8 cellular contexts compared by ENCODE assay signal in the genomic region with DNA sequence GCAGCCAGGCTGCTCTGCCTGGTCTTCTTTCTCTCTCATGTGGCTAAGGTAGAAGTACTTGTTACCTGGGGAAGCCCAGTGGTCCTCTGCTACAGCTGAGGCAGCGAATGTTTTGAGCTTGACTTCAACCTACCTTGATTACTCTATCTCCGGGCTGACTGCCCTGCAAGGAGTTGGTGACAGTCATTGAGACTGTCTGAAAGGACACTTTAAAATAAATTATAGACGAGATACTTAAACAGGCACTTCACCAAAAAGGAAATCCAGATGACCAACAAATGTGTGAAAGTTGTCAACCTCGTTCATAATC. TPM values are rescaled to one million over a fixed set of nuclear protein-coding genes. Genes with fewer than 3 reads are reported as not detected.
DNase-seq lines count a peak whose midpoint lies in the region; ATAC-seq and TF ChIP-seq lines count a peak whose summit lies in the region.

No MANE protein-coding gene starts in this region.

- peaks cover 0 to 3% (median 0%) of the 10 kb centered on the region in 6 donors for H3K36me3 ChIP-seq in spleen

- H3K4me1 ChIP-seq in spleen, result peaks cover 0 to 22% (median 11%) of the 10 kb centered on the region in 6 donors

- peak overlapping the region; percentile 90 for H3K4me3 ChIP-seq in fibroblast of the aortic adventitia (ENCODE audit: low read depth, low read length)
- peak overlapping the region; percentile 67 to 99 (median 84) for H3K4me3 ChIP-seq in spleen

- peak overlapping the region in 2 of 8 donors; percentile 42 to 70 for H3K27ac ChIP-seq in spleen

- intact Hi-C loops in spleen (cut with DNase I; ENCODE audit: low total_unique reads), result no loop called here

- no peak for TF ChIP-seq POLR2A in spleen (IDR thresholded peaks at IDR 0.05)

- whole genome bisulfite sequencing in spleen, 5 donors, result 23 to 32% (median 28%) methylated on average over 4 of the region's 4 CpGs

- no peaks in the 10 kb centered on the region for H3K27me3 ChIP-seq in spleen (replicated peaks in 1 of 7)

- DNase-seq in NCI-H1694 treated with DMSO at 0.1 percent for 48 hours (lab: John Stamatoyannopoulos, UW) (peak; percentile 12), NCI-H1694 (lab: John Stamatoyannopoulos, UW) (no peak), fibroblast of the aortic adventitia (ENCODE audit: low read depth) (no peak), spleen (no peak), HUDEP-2 (lab: John Stamatoyannopoulos, UW; ENCODE audit: unreplicated experiment in 76 of 76) (no peak), RKO (ENCODE audit: low spot score) (no peak)

- no peaks in the 10 kb centered on the region for H3K9me3 ChIP-seq in spleen

- ATAC-seq in HG03139 (IDR thresholded peaks at IDR 0.05; ENCODE audit: unreplicated experiment), result no peak

- no peak for TF ChIP-seq CTCF in fibroblast of the aortic adventitia (IDR thresholded peaks at IDR 0.05; ENCODE audit: insufficient read depth, low read length)
- TF ChIP-seq CTCF in spleen (IDR thresholded peaks at IDR 0.05 in 8 of 11, conservative IDR thresholded peaks at IDR 0.05 in 3 of 11), result no peak

TF ChIP-seq in PFSK-1, 5 proteins besides CTCF, POLR2A, EP300 and RAD21:
- TF ChIP-seq TAF1 (IDR thresholded peaks at IDR 0.05; ENCODE audit: borderline replicate concordance, insufficient read depth, low read length), result 0 out of 2 replicates have a peak, but pooled peaks have one; percentile 5
- no peak for TF ChIP-seq FOXP2 (optimal IDR thresholded peaks at IDR 0.05; ENCODE audit: borderline replicate concordance, extremely low read depth, extremely low read length, insufficient read depth)
- no peak for TF ChIP-seq SIN3A (IDR thresholded peaks at IDR 0.05; ENCODE audit: borderline replicate concordance, insufficient read depth, low read length)

RNA-seq across cellular contexts. Expression of a gene that starts 0.5 kb away (rescaled TPM):
- polyA plus RNA-seq in PFSK-1 (2012; ENCODE audit: insufficient read length, low read depth), result 15.9 TPM
- total RNA-seq in fibroblast of the aortic adventitia (ENCODE audit: low replicate concordance) (3.8 and 48.0 TPM in 2 replicates), spleen (10 to 100 TPM; 12.9 to 54.3 (median 30.2) TPM)
- polyA plus RNA-seq in spleen, result 1 to 10 TPM; 1.9 to 3.7 (median 2.0) TPM
